Comparison of ENCODE assay signal across 13 cellular contexts in the genomic region with DNA sequence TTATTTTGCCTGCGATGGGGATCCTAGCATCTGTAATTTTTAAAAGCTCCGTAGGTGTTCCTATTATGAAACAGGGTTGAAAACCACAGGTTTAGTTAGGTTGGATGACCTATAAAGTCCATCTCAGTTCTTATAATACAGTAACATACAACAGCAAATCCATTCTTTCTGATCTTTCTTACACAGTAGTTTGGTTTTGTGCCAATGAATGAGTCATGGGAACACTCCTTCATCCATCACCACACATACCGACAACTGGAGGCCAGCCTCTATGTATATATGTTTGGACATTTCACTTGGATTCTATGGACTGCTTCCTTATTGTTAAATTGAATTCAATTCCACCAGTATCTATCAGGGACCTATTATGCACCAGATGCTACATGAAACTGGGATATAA.
A peak's percentile ranks its signal among the peaks of the same experiment; 100 is the strongest.
DNase-seq lines count a peak whose midpoint lies in the region; ATAC-seq and TF ChIP-seq lines count a peak whose summit lies in the region.
"Had no signal": no experiment of that assay in that cellular context is flagged by ENCODE, and none has a peak within 500 bp of the region (broad histone marks: within the 10 kb centered on the region; RNA-seq: fewer than 3 reads in every experiment).

No MANE protein-coding gene starts in this region.

- no peak overlapping the region for H3K4me2 ChIP-seq in hepatocyte
- H3K4me2 ChIP-seq: BLaER1 treated with 17β-estradiol and CSF1 and Interleukin-3, amounts not matched to agents 10 nM and 100 nM; KMS-11 had no signal

- no peaks in the 10 kb centered on the region for H3K9me3 ChIP-seq in BE2C
- no peaks in the 10 kb centered on the region for H3K9me3 ChIP-seq in hepatocyte (ENCODE audit: low read depth)
- H3K9me3 ChIP-seq: BLaER1 treated with 17β-estradiol and CSF1 and Interleukin-3, amounts not matched to agents 10 nM and 100 nM had no signal

- no peaks in the 10 kb centered on the region for H3K4me1 Mint-ChIP-seq in stimulated activated effector memory CD8-positive, alpha-beta T cell treated with anti-CD3 and anti-CD28 coated beads, Interleukin-12 subunit alpha, Interleukin-12 subunit beta, amount 100 ng/mL, for 72 hours
- no peaks in the 10 kb centered on the region for H3K4me1 Mint-ChIP-seq in stimulated activated naive CD8-positive, alpha-beta T cell treated with anti-CD3 and anti-CD28 coated beads, Interleukin-15, amount 100 ng/mL, for 72 hours
- H3K4me1 Mint-ChIP-seq: T-helper 17 cell had no signal

- H3K36me3 Mint-ChIP-seq in stimulated activated effector memory CD8-positive, alpha-beta T cell treated with anti-CD3 and anti-CD28 coated beads, Interleukin-12 subunit alpha, Interleukin-12 subunit beta, amount 100 ng/mL, for 72 hours = no peaks in the 10 kb centered on the region

- no peak for ATAC-seq in stimulated activated effector memory CD8-positive, alpha-beta T cell treated with anti-CD3 and anti-CD28 coated beads, Interleukin-12 subunit alpha, Interleukin-12 subunit beta, amount 100 ng/mL, for 72 hours
- no peak for ATAC-seq in stimulated activated naive CD8-positive, alpha-beta T cell treated with anti-CD3 and anti-CD28 coated beads, Interleukin-15, amount 100 ng/mL, for 72 hours
- no peak for ATAC-seq in GM18511 (IDR thresholded peaks at IDR 0.05; ENCODE audit: unreplicated experiment)
- ATAC-seq: GM12878, T-helper 17 cell had no signal

- no peaks in the 10 kb centered on the region for H3K27me3 ChIP-seq in BE2C
- no peaks in the 10 kb centered on the region for H3K27me3 ChIP-seq in hepatocyte
- H3K27me3 ChIP-seq: BLaER1 treated with 17β-estradiol and CSF1 and Interleukin-3, amounts not matched to agents 10 nM and 100 nM had no signal

- no peak overlapping the region for H3K27ac Mint-ChIP-seq in stimulated activated effector memory CD8-positive, alpha-beta T cell treated with anti-CD3 and anti-CD28 coated beads, Interleukin-12 subunit alpha, Interleukin-12 subunit beta, amount 100 ng/mL, for 72 hours
- no peak overlapping the region for H3K27ac Mint-ChIP-seq in stimulated activated naive CD8-positive, alpha-beta T cell treated with anti-CD3 and anti-CD28 coated beads, Interleukin-15, amount 100 ng/mL, for 72 hours
- H3K27ac Mint-ChIP-seq: T-helper 17 cell had no signal

- no peaks in the 10 kb centered on the region for H3K36me3 ChIP-seq in BE2C
- no peaks in the 10 kb centered on the region for H3K36me3 ChIP-seq in hepatocyte (replicated peaks; ENCODE audit: insufficient read depth, low read depth)
- H3K36me3 ChIP-seq: BLaER1 treated with 17β-estradiol and CSF1 and Interleukin-3, amounts not matched to agents 10 nM and 100 nM had no signal

- no peak overlapping the region for H2AFZ ChIP-seq in hepatocyte

- no peaks in the 10 kb centered on the region for H3K9me2 ChIP-seq in hepatocyte (replicated peaks; ENCODE audit: insufficient read depth)

- 90% methylated on average over 3 of the region's 3 CpGs for WGBS in hepatocyte (ENCODE audit: low lambda C conversion rate, missing lambda C conversion rate)

- peak; percentile 10 for DNase-seq in BE2C
- DNase-seq in HT-29 (ENCODE audit: low spot score) = peak; percentile 79
- DNase-seq in astrocyte of the spinal cord (ENCODE audit: low read depth, low spot score) = peak; percentile 81
- DNase-seq in hepatocyte (ENCODE audit: low spot score) = peak; percentile 14
- DNase-seq in stimulated activated effector memory CD8-positive, alpha-beta T cell treated with anti-CD3 and anti-CD28 coated beads, Interleukin-12 subunit alpha, Interleukin-12 subunit beta, amount 100 ng/mL, for 72 hours (ENCODE audit: low spot score in 2 of 2) = no peak
- no peak for DNase-seq in stimulated activated naive CD8-positive, alpha-beta T cell treated with anti-CD3 and anti-CD28 coated beads, Interleukin-15, amount 100 ng/mL, for 72 hours
- DNase-seq in activated CD4-positive, CD25-positive, alpha-beta regulatory T cell (lab: John Stamatoyannopoulos, UW) = no peak
- DNase-seq: NCI-H510A, T-helper 17 cell had no signal

- H3K4me1 ChIP-seq in BE2C (no peaks in the 10 kb centered on the region), hepatocyte (ENCODE audit: insufficient read depth) (no peaks in the 10 kb centered on the region)
- H3K4me1 ChIP-seq: BLaER1 treated with 17β-estradiol and CSF1 and Interleukin-3, amounts not matched to agents 10 nM and 100 nM had no signal

- H3K79me2 ChIP-seq in hepatocyte = no peaks in the 10 kb centered on the region

- no peak for TF ChIP-seq CTCF in BE2C (IDR thresholded peaks at IDR 0.05; ENCODE audit: low read depth, low read length)
- TF ChIP-seq CTCF in astrocyte of the spinal cord (IDR thresholded peaks at IDR 0.05; ENCODE audit: low read depth, low read length) = no peak
- TF ChIP-seq CTCF in hepatocyte (IDR thresholded peaks at IDR 0.05; ENCODE audit: poor library complexity) = no peak

- H3K27me3 Mint-ChIP-seq in stimulated activated naive CD8-positive, alpha-beta T cell treated with anti-CD3 and anti-CD28 coated beads, Interleukin-15, amount 100 ng/mL, for 72 hours = no peaks in the 10 kb centered on the region
- H3K27me3 Mint-ChIP-seq: T-helper 17 cell had no signal

- no peaks in the 10 kb centered on the region for H3K9me3 Mint-ChIP-seq in stimulated activated effector memory CD8-positive, alpha-beta T cell treated with anti-CD3 and anti-CD28 coated beads, Interleukin-12 subunit alpha, Interleukin-12 subunit beta, amount 100 ng/mL, for 72 hours
- no peaks in the 10 kb centered on the region for H3K9me3 Mint-ChIP-seq in stimulated activated naive CD8-positive, alpha-beta T cell treated with anti-CD3 and anti-CD28 coated beads, Interleukin-15, amount 100 ng/mL, for 72 hours

- H4K20me1 ChIP-seq in hepatocyte (ENCODE audit: insufficient read depth, poor library complexity, severe bottlenecking) = no peaks in the 10 kb centered on the region
- H4K20me1 ChIP-seq: BLaER1 treated with 17β-estradiol and CSF1 and Interleukin-3, amounts not matched to agents 10 nM and 100 nM had no signal

- in situ Hi-C loops in astrocyte of the spinal cord (cut with HindIII; ENCODE audit: low sequenced_read_pairs) = no loop called here

- no peak overlapping the region for H3K4me3 Mint-ChIP-seq in stimulated activated effector memory CD8-positive, alpha-beta T cell treated with anti-CD3 and anti-CD28 coated beads, Interleukin-12 subunit alpha, Interleukin-12 subunit beta, amount 100 ng/mL, for 72 hours
- no peak overlapping the region for H3K4me3 Mint-ChIP-seq in stimulated activated naive CD8-positive, alpha-beta T cell treated with anti-CD3 and anti-CD28 coated beads, Interleukin-15, amount 100 ng/mL, for 72 hours
- H3K4me3 Mint-ChIP-seq: T-helper 17 cell had no signal

- H3K4me3 ChIP-seq in BE2C (ENCODE audit: low read depth, low read length) (no peak overlapping the region), astrocyte of the spinal cord (ENCODE audit: low read depth, low read length) (no peak overlapping the region), hepatocyte (no peak overlapping the region)
- H3K4me3 ChIP-seq: BLaER1 treated with 17β-estradiol and CSF1 and Interleukin-3, amounts not matched to agents 10 nM and 100 nM; GM12878 had no signal

- no peak overlapping the region for H3K27ac ChIP-seq in hepatocyte
- H3K27ac ChIP-seq: BLaER1 treated with 17β-estradiol and CSF1 and Interleukin-3, amounts not matched to agents 10 nM and 100 nM; KMS-11 had no signal

Comparison
In these comparisons a context has a peak if more than half of its experiments do, and no peak if none do; other contexts are left out.
1. DNase-seq: peak in BE2C (single experiment), HT-29 (single experiment), astrocyte of the spinal cord (single experiment) and hepatocyte (single experiment); none in stimulated activated effector memory CD8-positive, alpha-beta T cell treated with anti-CD3 and anti-CD28 coated beads, Interleukin-12 subunit alpha, Interleukin-12 subunit beta, amount 100 ng/mL, for 72 hours (0 of 2), stimulated activated naive CD8-positive, alpha-beta T cell treated with anti-CD3 and anti-CD28 coated beads, Interleukin-15, amount 100 ng/mL, for 72 hours (0 of 2) and activated CD4-positive, CD25-positive, alpha-beta regulatory T cell (0 of 4).